Comparison of ENCODE assay signal across 24 cellular contexts in genomic region chr2:27236136-27236535, GRCh38. TPM values are rescaled to one million over a fixed set of nuclear protein-coding genes. Genes with fewer than 3 reads are reported as not detected.
DNase-seq lines count a peak whose midpoint lies in the region; ATAC-seq and TF ChIP-seq lines count a peak whose summit lies in the region.
"Had no signal": no experiment of that assay in that cellular context is flagged by ENCODE, and none has a peak within 500 bp of the region (broad histone marks: within the 10 kb centered on the region; RNA-seq: fewer than 3 reads in every experiment).

No MANE protein-coding gene starts in this region.

- H3K27me3 Mint-ChIP-seq in activated T-cell treated with anti-CD3 and anti-CD28 coated beads, Interleukin-2, amount 50 U/mL, for 24 hours: no peaks in the 10 kb centered on the region
- H3K27me3 Mint-ChIP-seq in chondrocyte (ENCODE audit: low read depth): no peaks in the 10 kb centered on the region
- H3K27me3 Mint-ChIP-seq in endothelial cell (ENCODE audit: unreplicated experiment): peaks cover 6% of the 10 kb centered on the region
- H3K27me3 Mint-ChIP-seq: CD4-positive, alpha-beta memory T cell; CD4-positive, CD25-positive, alpha-beta regulatory T cell; CD8-positive, alpha-beta memory T cell had no signal

- no peak overlapping the region for H3K27ac ChIP-seq in sigmoid colon
- H3K27ac ChIP-seq: BLaER1 had no signal

- H3K36me3 Mint-ChIP-seq in activated T-cell treated with anti-CD3 and anti-CD28 coated beads, Interleukin-2, amount 50 U/mL, for 24 hours (ENCODE audit: low read depth): peaks cover 100% of the 10 kb centered on the region
- H3K36me3 Mint-ChIP-seq in chondrocyte (ENCODE audit: low read depth) (peaks cover 73% of the 10 kb centered on the region), endothelial cell (ENCODE audit: low read depth, unreplicated experiment) (peaks cover 61% of the 10 kb centered on the region)

- TF ChIP-seq CTCF in chondrocyte (IDR thresholded peaks at IDR 0.05) (no peak), endothelial cell (IDR thresholded peaks at IDR 0.05; ENCODE audit: unreplicated experiment) (no peak), sigmoid colon (IDR thresholded peaks at IDR 0.05) (no peak)

- no peak for TF ChIP-seq EP300 in sigmoid colon (IDR thresholded peaks at IDR 0.05)

- H3K9me3 ChIP-seq in sigmoid colon: no peaks in the 10 kb centered on the region
- H3K9me3 ChIP-seq: BE2C, BLaER1 had no signal

- no peak overlapping the region for H3K4me3 ChIP-seq in sigmoid colon
- H3K4me3 ChIP-seq: BLaER1 had no signal

- H3K27ac Mint-ChIP-seq in activated T-cell treated with anti-CD3 and anti-CD28 coated beads, Interleukin-2, amount 50 U/mL, for 24 hours: peak overlapping the region; percentile 16
- H3K27ac Mint-ChIP-seq in chondrocyte (ENCODE audit: unreplicated experiment) (no peak overlapping the region), endothelial cell (ENCODE audit: unreplicated experiment) (no peak overlapping the region)
- H3K27ac Mint-ChIP-seq: CD4-positive, CD25-positive, alpha-beta regulatory T cell; CD8-positive, alpha-beta memory T cell had no signal

- intact Hi-C loops in sigmoid colon (cut with DNase I): no loop called here

- DNase-seq in activated T-cell treated with anti-CD3 and anti-CD28 coated beads, Interleukin-2, amount 50 U/mL, for 24 hours: no peak
- no peak for DNase-seq in activated T-cell treated with anti-CD3 and anti-CD28 coated beads, Interleukin-2, amount 50 U/mL, for 48 hours
- DNase-seq in chondrocyte (ENCODE audit: low spot score) (peak; percentile 49), endothelial cell (ENCODE audit: low spot score) (no peak), sigmoid colon (peak; percentile 33), NOMO-1 treated with dmso at 0.1 percent for 144 hours (lab: John Stamatoyannopoulos, UW; ENCODE audit: unreplicated experiment) (no peak), DMS79 treated with DMSO at 0.1 percent for 48 hours (lab: John Stamatoyannopoulos, UW) (no peak)
- DNase-seq: 8988T; ACHN; BE2C; C1 segment of cervical spinal cord; CD4-positive, alpha-beta memory T cell; CD4-positive, CD25-positive, alpha-beta regulatory T cell; COR-L47; DMS 273 treated with DMSO at 0.1 percent for 48 hours; DMS153; DMS53; DMS79; GF-D8 had no signal

- H3K27me3 ChIP-seq in sigmoid colon: no peaks in the 10 kb centered on the region
- H3K27me3 ChIP-seq: BE2C, BLaER1 had no signal

- no peaks in the 10 kb centered on the region for H3K4me1 Mint-ChIP-seq in activated T-cell treated with anti-CD3 and anti-CD28 coated beads, Interleukin-2, amount 50 U/mL, for 24 hours (ENCODE audit: low read depth)
- H3K4me1 Mint-ChIP-seq in chondrocyte (ENCODE audit: low read depth): no peaks in the 10 kb centered on the region
- no peaks in the 10 kb centered on the region for H3K4me1 Mint-ChIP-seq in endothelial cell (ENCODE audit: unreplicated experiment)
- H3K4me1 Mint-ChIP-seq: CD14-positive monocyte; CD4-positive, CD25-positive, alpha-beta regulatory T cell had no signal

- H3K4me1 ChIP-seq in sigmoid colon: no peaks in the 10 kb centered on the region
- H3K4me1 ChIP-seq: BE2C had no signal

- no peak for ATAC-seq in HG03342 (IDR thresholded peaks at IDR 0.05; ENCODE audit: unreplicated experiment)

- 97% methylated on average over 12 of the region's 12 CpGs for WGBS in sigmoid colon, 2 donors

- no peaks in the 10 kb centered on the region for H3K9me3 Mint-ChIP-seq in activated T-cell treated with anti-CD3 and anti-CD28 coated beads, Interleukin-2, amount 50 U/mL, for 24 hours
- H3K9me3 Mint-ChIP-seq in chondrocyte (ENCODE audit: low read depth): no peaks in the 10 kb centered on the region
- H3K9me3 Mint-ChIP-seq in endothelial cell (ENCODE audit: unreplicated experiment): no peaks in the 10 kb centered on the region
- H3K9me3 Mint-ChIP-seq: CD14-positive monocyte; CD4-positive, CD25-positive, alpha-beta regulatory T cell; CD8-positive, alpha-beta memory T cell had no signal

- TF ChIP-seq POLR2A in sigmoid colon (IDR thresholded peaks at IDR 0.05): no peak

- H3K36me3 ChIP-seq in sigmoid colon: peaks cover 30 to 100% (median 83%) of the 10 kb centered on the region in 4 donors

- no peak overlapping the region for H3K4me3 Mint-ChIP-seq in activated T-cell treated with anti-CD3 and anti-CD28 coated beads, Interleukin-2, amount 50 U/mL, for 24 hours
- H3K4me3 Mint-ChIP-seq in chondrocyte (ENCODE audit: unreplicated experiment) (no peak overlapping the region), endothelial cell (ENCODE audit: unreplicated experiment) (peak overlapping the region; percentile 38)
- H3K4me3 Mint-ChIP-seq: CD14-positive monocyte; CD4-positive, alpha-beta memory T cell; CD4-positive, CD25-positive, alpha-beta regulatory T cell; CD8-positive, alpha-beta memory T cell had no signal

RNA-seq across cellular contexts. Expression of gene CAD, which starts 19.0 kb away (rescaled TPM):
- 54.8 to 88.4 TPM (median 55.0 TPM) in 3 replicates for total RNA-seq in chondrocyte
- 49.4 TPM for total RNA-seq in endothelial cell (ENCODE audit: unreplicated experiment)
- 10 to 100 TPM in 3 of 4 donors, 1 to 10 TPM in 1; 9.1 to 25.2 (median 17.1) TPM for total RNA-seq in sigmoid colon
- 10 to 100 TPM in 1 of 3 donors, 1 to 10 TPM in 2; 1.8 to 27.4 (median 3.0) TPM for polyA plus RNA-seq in sigmoid colon

RNA-seq across cellular contexts. Expression of gene SLC5A6, which starts 24.1 kb away (rescaled TPM):
- total RNA-seq in chondrocyte: 21.8 to 27.9 TPM (median 24.3 TPM) in 3 replicates
- 63.0 TPM for total RNA-seq in endothelial cell (ENCODE audit: unreplicated experiment)
- 10 to 100 TPM in 3 of 4 donors, 1 to 10 TPM in 1; 7.2 to 15.5 (median 12.9) TPM for total RNA-seq in sigmoid colon
- 10 to 100 TPM in 1 of 3 donors, 1 to 10 TPM in 2; 2.4 to 26.7 (median 3.5) TPM for polyA plus RNA-seq in sigmoid colon

RNA-seq across cellular contexts. Expression of gene ATRAID, which starts 24.3 kb away (rescaled TPM):
- total RNA-seq in chondrocyte: 79.0 to 116 TPM (median 91.2 TPM) in 3 replicates
- total RNA-seq in endothelial cell (ENCODE audit: unreplicated experiment): 89.9 TPM
- 100 to 1,000 TPM; 128 to 226 (median 159) TPM for total RNA-seq in sigmoid colon
- 10 to 100 TPM; 58.5 to 99.7 (median 73.9) TPM for polyA plus RNA-seq in sigmoid colon

RNA-seq across cellular contexts. Expression of gene SLC30A3, which starts 26.7 kb away (rescaled TPM):
- total RNA-seq in chondrocyte (0.17 to 0.31 TPM in 2 of 3 replicates, not detected in the other), endothelial cell (ENCODE audit: unreplicated experiment) (not detected), sigmoid colon (1 to 10 TPM in 1 of 4 donors, under 1 TPM in 2, not detected in 1; 0.28 to 1.1 (median 0.68) TPM)
- polyA plus RNA-seq in sigmoid colon: under 1 TPM in 2 of 3 donors, not detected in 1; 0.10 to 0.60 TPM
- total RNA-seq: CD4-positive, alpha-beta memory T cell had no signal
- polyA plus RNA-seq: CD14-positive monocyte; CD4-positive, alpha-beta memory T cell; CD8-positive, alpha-beta memory T cell had no signal

RNA-seq across cellular contexts. Expression of gene DNAJC5G, which starts 39.1 kb away (rescaled TPM):
- total RNA-seq in chondrocyte: not detected in 3 replicates
- not detected for total RNA-seq in endothelial cell (ENCODE audit: unreplicated experiment)
- total RNA-seq in sigmoid colon: 1 to 10 TPM in 1 of 4 donors, under 1 TPM in 1, not detected in 2; 0.71 to 1.7 TPM
- not detected for polyA plus RNA-seq in sigmoid colon
- total RNA-seq: CD4-positive, alpha-beta memory T cell; CD4-positive, CD25-positive, alpha-beta regulatory T cell; CD8-positive, alpha-beta memory T cell had no signal
- polyA plus RNA-seq: AG04450; CD14-positive monocyte; CD4-positive, alpha-beta memory T cell; CD4-positive, CD25-positive, alpha-beta regulatory T cell; CD8-positive, alpha-beta memory T cell had no signal

Comparison
In these comparisons a context has a peak if more than half of its experiments do, and no peak if none do; other contexts are left out.
1. DNase-seq: peak in chondrocyte (single experiment) and sigmoid colon (single experiment); none in activated T-cell treated with anti-CD3 and anti-CD28 coated beads, Interleukin-2, amount 50 U/mL, for 24 hours (single experiment), activated T-cell treated with anti-CD3 and anti-CD28 coated beads, Interleukin-2, amount 50 U/mL, for 48 hours (0 of 2), endothelial cell (single experiment), NOMO-1 treated with dmso at 0.1 percent for 144 hours (single experiment) and DMS79 treated with DMSO at 0.1 percent for 48 hours (single experiment).